Comparison of ENCODE assay signal across 1 cellular context in the genomic region with DNA sequence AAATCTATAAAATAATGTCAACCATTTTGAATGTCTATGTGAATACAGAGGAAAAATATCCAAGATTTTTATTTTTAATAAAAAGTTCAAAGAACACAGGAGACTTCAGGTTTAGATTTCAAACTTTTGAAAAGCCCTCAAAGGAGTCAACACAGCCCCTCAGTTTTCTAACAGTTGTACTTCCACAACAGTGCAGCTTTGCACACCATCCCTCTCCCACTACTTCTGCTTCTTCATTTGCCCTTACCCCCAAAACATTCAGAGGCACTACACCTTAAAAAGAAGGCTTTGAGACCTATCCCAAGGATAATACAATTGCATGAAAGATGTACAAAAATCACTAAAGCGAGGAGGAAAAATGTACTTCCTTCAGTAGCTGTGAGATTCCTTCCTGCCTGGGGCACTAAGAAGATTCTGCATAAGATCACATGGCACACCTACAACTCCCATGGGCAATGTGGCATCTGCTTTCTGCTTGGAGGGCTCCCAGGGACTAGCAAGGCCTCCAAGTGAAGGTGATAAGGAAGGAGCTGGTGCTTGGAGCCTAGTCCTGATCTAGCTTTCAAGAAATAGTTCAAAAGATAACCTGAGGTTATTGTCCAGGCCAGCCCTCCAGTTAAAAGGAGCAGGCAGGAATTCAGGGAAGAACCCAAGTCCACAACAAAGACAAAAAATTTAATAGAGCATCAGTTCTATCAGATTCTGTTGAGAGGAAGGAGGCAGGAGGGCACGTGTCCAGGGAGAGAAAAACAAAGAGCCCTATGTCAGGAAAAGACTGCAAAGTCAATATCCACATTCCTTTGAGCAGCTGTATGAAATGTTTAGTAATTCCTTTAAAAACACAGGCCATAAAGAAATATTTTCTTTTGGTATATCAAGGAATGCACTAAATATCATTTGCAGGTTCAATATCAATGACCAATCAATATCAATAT.
TF ChIP-seq lines count a peak whose summit lies in the region.

No MANE protein-coding gene starts in this region.

TF ChIP-seq in HCT116, 20 proteins besides CTCF, POLR2A, EP300 and RAD21:
- TF ChIP-seq CBX3 (IDR thresholded peaks at IDR 0.05; ENCODE audit: low read depth) (no peak), ELF1 (IDR thresholded peaks at IDR 0.05; ENCODE audit: borderline replicate concordance, low read depth) (no peak)
